ENCODE assay signal across 8 cellular contexts in the genomic region with DNA sequence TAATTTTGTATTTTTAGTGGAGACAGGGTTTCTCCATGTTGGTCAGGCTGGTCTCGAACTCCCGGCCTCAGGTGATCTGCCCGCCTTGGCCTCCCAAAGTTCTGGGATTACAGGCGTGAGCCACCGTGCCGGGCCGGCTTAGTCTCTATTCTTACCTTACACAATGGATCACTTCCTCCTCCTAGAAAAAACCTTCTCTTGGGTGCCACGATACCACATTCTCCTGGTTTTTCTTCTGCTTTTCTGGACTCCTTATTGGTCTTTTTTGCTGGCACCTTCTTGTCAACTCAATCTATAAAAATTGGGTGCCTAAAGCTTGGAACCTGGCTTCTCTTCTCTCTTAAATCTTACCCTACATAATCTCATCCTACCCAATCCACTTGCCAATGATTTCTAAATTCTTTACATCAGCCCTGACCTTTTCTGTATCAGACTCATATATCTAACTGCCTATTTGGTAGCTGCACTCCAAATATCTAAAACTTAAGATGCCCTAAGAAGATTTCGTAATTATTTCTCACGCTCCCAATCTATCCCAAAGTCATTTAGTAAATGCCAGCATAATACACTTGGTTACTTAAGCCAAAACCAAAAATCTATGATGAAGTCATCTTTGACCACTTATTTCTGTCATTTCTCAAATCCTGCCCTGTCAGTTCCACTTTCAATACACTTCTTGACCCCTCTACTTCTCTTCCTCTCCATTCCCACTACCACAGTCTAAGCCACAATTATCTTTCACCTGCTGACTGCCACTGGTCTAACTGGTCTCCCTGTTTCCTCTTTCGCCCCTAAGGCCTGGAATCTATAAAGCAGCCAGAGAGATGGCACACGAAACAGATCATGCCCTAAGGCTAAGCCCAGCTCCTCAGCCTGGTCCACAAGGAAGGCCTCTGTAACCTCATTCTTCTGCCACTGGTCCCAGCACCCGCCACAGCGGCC. TPM values are rescaled to one million over a fixed set of nuclear protein-coding genes. Genes with fewer than 3 reads are reported as not detected.
A peak's percentile ranks its signal among the peaks of the same experiment; 100 is the strongest.
DNase-seq lines count a peak whose midpoint lies in the region; ATAC-seq, FAIRE-seq and TF ChIP-seq lines count a peak whose summit lies in the region.

No MANE protein-coding gene starts in this region.

- TSS peak; percentile 27 for BruUV-seq in IMR-90 (replicated peaks; lab: Mats Ljungman, UMichigan)

- no peak for ATAC-seq in activated CD4-positive, alpha-beta T cell treated with anti-CD3 and anti-CD28 coated beads for 36 hours
- ATAC-seq in IMR-90 (ENCODE audit: low read depth) (no peak), GM18909 (IDR thresholded peaks at IDR 0.05; ENCODE audit: poor library complexity, unreplicated experiment) (no peak), HG03520 (IDR thresholded peaks at IDR 0.05; ENCODE audit: unreplicated experiment) (no peak)
- ATAC-seq in naive thymus-derived CD8-positive, alpha-beta T cell = no peak

- in situ Hi-C loops in IMR-90 (cut with MboI; ENCODE audit: low sequenced_read_pairs) = no loop called here

- H2AFZ ChIP-seq in IMR-90 (replicated peaks; ENCODE audit: low read length, poor library complexity) = peak overlapping the region; percentile 96

- peak overlapping the region; percentile 86 for H3K27ac Mint-ChIP-seq in activated CD4-positive, alpha-beta T cell treated with anti-CD3 and anti-CD28 coated beads for 36 hours
- H3K27ac Mint-ChIP-seq in naive thymus-derived CD8-positive, alpha-beta T cell = peak overlapping the region; percentile 91 to 99 (median 96)

- peak overlapping the region; percentile 18 for H2AK5ac ChIP-seq in IMR-90 (ENCODE audit: low read depth, low read length)

- no peaks in the 10 kb centered on the region for H3K9me3 ChIP-seq in IMR-90 (ENCODE audit: control insufficient read depth, insufficient read depth, low read length)

- H3K4me3 Mint-ChIP-seq in activated CD4-positive, alpha-beta T cell treated with anti-CD3 and anti-CD28 coated beads for 36 hours = peak overlapping the region; percentile 84
- H3K4me3 Mint-ChIP-seq in naive thymus-derived CD8-positive, alpha-beta T cell = peak overlapping the region; percentile 81 to 97 (median 93)

- peaks cover 81% of the 10 kb centered on the region for H3K4me1 Mint-ChIP-seq in activated CD4-positive, alpha-beta T cell treated with anti-CD3 and anti-CD28 coated beads for 36 hours
- peaks cover 48 to 87% (median 82%) of the 10 kb centered on the region in 4 donors for H3K4me1 Mint-ChIP-seq in naive thymus-derived CD8-positive, alpha-beta T cell

- H2BK5ac ChIP-seq in IMR-90 (ENCODE audit: low read depth, low read length, poor library complexity, severe bottlenecking) = peak overlapping the region; percentile 14

- peak overlapping the region; percentile 27; the same call in 1 of the 2 replicates for H3K56ac ChIP-seq in IMR-90 (ENCODE audit: extremely low read depth, insufficient read depth, low read length)

- peak overlapping the region; percentile 41 for H3K14ac ChIP-seq in IMR-90 (replicated peaks; ENCODE audit: low read depth, low read length)

- no peak overlapping the region for H3K23ac ChIP-seq in IMR-90 (ENCODE audit: low read depth, low read length)

- peak overlapping the region; percentile 31 for H4K91ac ChIP-seq in IMR-90 (ENCODE audit: insufficient read depth, low read depth, low read length)

- TF ChIP-seq CTCF in IMR-90 (conservative IDR thresholded peaks at IDR 0.05; ENCODE audit: low read depth, low read length) (no peak), bronchial epithelial cell (IDR thresholded peaks at IDR 0.05; ENCODE audit: insufficient read depth, low read length, severe bottlenecking) (no peak)

- intact Hi-C loops in activated CD4-positive, alpha-beta T cell treated with anti-CD3 and anti-CD28 coated beads for 36 hours (cut with DNase I, micrococcal nuclease) = loop anchor here (5.0 to 10.0 kb wide), 6 partner anchors 194 to 1456 kb away; partner anchors contain the start of genes DNTTIP1 (in 1 of the 2), SPATA25 (in 1 of the 2), TP53RK (in 1 of the 2) and WFDC3 (in 1 of the 2)
- intact Hi-C loops in IMR-90 (cut with micrococcal nuclease) = no loop called here

- no peak overlapping the region; the same call in 2 of the 3 replicates for H2BK15ac ChIP-seq in IMR-90 (ENCODE audit: low read depth, low read length)

- peaks cover 39% of the 10 kb centered on the region; the same call in 1 of the 2 replicates for H4K20me1 ChIP-seq in IMR-90 (ENCODE audit: insufficient read depth, low read length)

- no peak overlapping the region for H2BK120ac ChIP-seq in IMR-90 (ENCODE audit: low read depth, low read length)

- H3K36me3 ChIP-seq in IMR-90 (ENCODE audit: control insufficient read depth, insufficient read depth, low read length) (peaks cover 36% of the 10 kb centered on the region), bronchial epithelial cell (ENCODE audit: control insufficient read depth, insufficient read depth, low read length) (peaks cover 9% of the 10 kb centered on the region)

- WGBS in IMR-90 (ENCODE audit: extremely low coverage in 2 of 2, insufficient read length in 1 of 2), 2 experiments = 53% methylated on average over 7 of the region's 14 CpGs; no CpG with 5 or more reads in 1 of the 2 experiments

- peak overlapping the region; percentile 2; the same call in 1 of the 2 replicates for H3K18ac ChIP-seq in IMR-90 (ENCODE audit: low read depth, low read length)

- H2BK20ac ChIP-seq in IMR-90 (ENCODE audit: low read depth, low read length) = no peak overlapping the region

- FAIRE-seq in bronchial epithelial cell (lab: Jason Lieb, UNC) = no peak

- H4K5ac ChIP-seq in IMR-90 (ENCODE audit: low read depth, low read length) = peak overlapping the region; percentile 56

- peak overlapping the region; percentile 99 for H2AK9ac ChIP-seq in IMR-90 (replicated peaks; ENCODE audit: low read depth, low read length, poor library complexity)

- CTCF ChIA-PET in activated CD4-positive, alpha-beta T cell treated with anti-CD3 and anti-CD28 coated beads for 36 hours (lab: Charles Lee) = interaction anchor here (1.0 kb wide), 2 partner anchors 10 to 326 kb away, joined by 4 read pairs; partner anchors contain the start of gene TP53RK
- CTCF ChIA-PET in IMR-90 (lab: Yijun Ruan, JAX) = interaction anchor here (1.1 kb wide), 1 partner anchor 14 kb away, joined by 3 read pairs; no protein-coding TSS in a partner anchor

- peaks cover 26 to 58% of the 10 kb centered on the region in 2 experiments for H3K79me1 ChIP-seq in IMR-90 (ENCODE audit: low read depth in 1 of 2, low read length in 2 of 2)

- H3K9ac ChIP-seq in IMR-90 (ENCODE audit: low read depth, low read length) = peak overlapping the region; percentile 81

- no peak for TF ChIP-seq RAD21 in IMR-90 (IDR thresholded peaks at IDR 0.05; ENCODE audit: low read length)

- DNase-seq in activated CD4-positive, alpha-beta T cell treated with anti-CD3 and anti-CD28 coated beads for 36 hours = no peak
- DNase-seq in activated CD4-positive, alpha-beta T cell treated with anti-CD3 and anti-CD28 coated beads for 1 hour = no peak
- DNase-seq in IMR-90 (no peak), bronchial epithelial cell (ENCODE audit: low read depth) (no peak), NCI-H226 (no peak)
- DNase-seq in naive thymus-derived CD8-positive, alpha-beta T cell = no peak

- no peaks in the 10 kb centered on the region for H3K9me3 Mint-ChIP-seq in activated CD4-positive, alpha-beta T cell treated with anti-CD3 and anti-CD28 coated beads for 36 hours (ENCODE audit: low read depth)
- H3K9me3 Mint-ChIP-seq in naive thymus-derived CD8-positive, alpha-beta T cell = no peaks in the 10 kb centered on the region

- peak overlapping the region; percentile 86 for H3K27ac ChIP-seq in IMR-90 (ENCODE audit: insufficient read depth, low read length)

- H3K9me1 ChIP-seq in IMR-90 (ENCODE audit: insufficient read depth, low read length) = peaks cover 23% of the 10 kb centered on the region

- peaks cover 2% of the 10 kb centered on the region; the same call in 1 of the 2 replicates for H3K4me1 ChIP-seq in IMR-90 (ENCODE audit: control insufficient read depth, insufficient read depth, low read length)

- H3K4me3 ChIP-seq in IMR-90 (ENCODE audit: insufficient read depth, low read depth, low read length) (peak overlapping the region; percentile 96), bronchial epithelial cell (ENCODE audit: low read depth, low read length) (peak overlapping the region; percentile 97)

- POLR2A ChIA-PET in activated CD4-positive, alpha-beta T cell treated with anti-CD3 and anti-CD28 coated beads for 36 hours (lab: Charles Lee) = interaction anchor here (0.7 to 1.7 kb wide), 2 partner anchors 44 to 47 kb away, joined by 3 to 8 read pairs; partner anchors contain the start of gene ELMO2
- POLR2A ChIA-PET in IMR-90 (lab: Charles Lee; ENCODE audit: unreplicated experiment) = interaction anchor here (0.6 to 1.5 kb wide), 4 partner anchors 15 to 43 kb away, joined by 3 to 7 read pairs (median 3); partner anchors contain the start of gene ELMO2
- POLR2A ChIA-PET in naive thymus-derived CD8-positive, alpha-beta T cell (lab: Charles Lee) = interaction anchor here (0.8 to 3.4 kb wide), 10 partner anchors 7 to 429 kb away, joined by 3 to 25 read pairs (median 6); partner anchors contain the start of genes PCIF1, TP53RK and ZNF335

- peak overlapping the region; percentile 56 for H3K4ac ChIP-seq in IMR-90 (ENCODE audit: low read depth, low read length)

- H4K8ac ChIP-seq in IMR-90 (ENCODE audit: low read depth in 2 of 2, low read length in 2 of 2) = peak overlapping the region in 1 of 2 experiments; percentile 26; a peak in 2 of 4 replicates

- no peak for TF ChIP-seq POLR2A in IMR-90 (IDR thresholded peaks at IDR 0.05; ENCODE audit: low read depth, low read length)

- peak overlapping the region; percentile 99 for H3K4me2 ChIP-seq in IMR-90 (ENCODE audit: low read depth, low read length)

- no peaks in the 10 kb centered on the region for H3K27me3 Mint-ChIP-seq in activated CD4-positive, alpha-beta T cell treated with anti-CD3 and anti-CD28 coated beads for 36 hours
- H3K27me3 Mint-ChIP-seq in naive thymus-derived CD8-positive, alpha-beta T cell = no peaks in the 10 kb centered on the region

- no peaks in the 10 kb centered on the region for H3K27me3 ChIP-seq in IMR-90 (ENCODE audit: control insufficient read depth, insufficient read depth, low read length)
- no peaks in the 10 kb centered on the region for H3K27me3 ChIP-seq in bronchial epithelial cell (ENCODE audit: control insufficient read depth, insufficient read depth, low read length)

- peaks cover 45% of the 10 kb centered on the region for H3K36me3 Mint-ChIP-seq in activated CD4-positive, alpha-beta T cell treated with anti-CD3 and anti-CD28 coated beads for 36 hours (ENCODE audit: low read depth)
- peaks cover 0 to 50% (median 3%) of the 10 kb centered on the region in 3 donors for H3K36me3 Mint-ChIP-seq in naive thymus-derived CD8-positive, alpha-beta T cell

- dilution Hi-C loops in IMR-90 (cut with HindIII; ENCODE audit: low sequenced_read_pairs, unreplicated experiment) = no loop called here

RNA-seq across cellular contexts. Expression of gene ELMO2, which starts 43.2 kb away (rescaled TPM):
- total RNA-seq in activated CD4-positive, alpha-beta T cell treated with anti-CD3 and anti-CD28 coated beads for 36 hours = 10 to 100 TPM; 47.4 to 54.6 TPM
- total RNA-seq in IMR-90 (2012; rRNA removed) = 45.0 and 52.7 TPM in 2 replicates
- 26.7 and 29.2 TPM in 2 replicates for polyA plus RNA-seq in IMR-90 (2012; rRNA removed)
- 16.9 and 22.6 TPM in 2 replicates for polyA plus RNA-seq in IMR-90 (2012; cell fraction: cytosol; rRNA removed)
- polyA plus RNA-seq in IMR-90 (2012; cell fraction: nucleus; rRNA removed; ENCODE audit: low replicate concordance) = 35.8 and 45.2 TPM in 2 replicates
- total RNA-seq in bronchial epithelial cell = 15.5 and 21.1 TPM in 2 replicates
- 10 to 100 TPM; 56.0 to 58.0 TPM for total RNA-seq in naive thymus-derived CD8-positive, alpha-beta T cell
- polyA plus RNA-seq in naive thymus-derived CD8-positive, alpha-beta T cell = 10 to 100 TPM; 26.2 to 51.1 (median 34.9) TPM

RNA-seq across cellular contexts. Expression of gene CDH22, which starts 54.9 kb away (rescaled TPM):
- not detected for total RNA-seq in activated CD4-positive, alpha-beta T cell treated with anti-CD3 and anti-CD28 coated beads for 36 hours
- total RNA-seq in IMR-90 (2012; rRNA removed) (not detected in 2 replicates), bronchial epithelial cell (not detected in 2 replicates)
- polyA plus RNA-seq in IMR-90 (2012; rRNA removed) = not detected in 2 replicates
- not detected in 2 replicates for polyA plus RNA-seq in IMR-90 (2012; cell fraction: cytosol; rRNA removed)
- polyA plus RNA-seq in IMR-90 (2012; cell fraction: nucleus; rRNA removed; ENCODE audit: low replicate concordance) = not detected in 2 replicates
- total RNA-seq in naive thymus-derived CD8-positive, alpha-beta T cell = not detected
- polyA plus RNA-seq in naive thymus-derived CD8-positive, alpha-beta T cell = not detected
